9 cellular contexts compared by ENCODE assay signal in genomic region chr7:34165927-34166550, GRCh38.
DNase-seq lines count a peak whose midpoint lies in the region; ATAC-seq and FAIRE-seq lines count a peak whose summit lies in the region.
"Had no signal": no experiment of that assay in that cellular context is flagged by ENCODE, and none has a peak within 500 bp of the region (broad histone marks: within the 10 kb centered on the region; RNA-seq: fewer than 3 reads in every experiment).

No MANE protein-coding gene starts in this region.

- H3K27ac ChIP-seq in small intestine (ENCODE audit: low read depth in 1 of 2, low read length in 1 of 2): no peak overlapping the region
- no peak overlapping the region for H3K27ac ChIP-seq in CD8-positive, alpha-beta memory T cell (ENCODE audit: low read depth, low read length)

- H3K4me1 ChIP-seq in small intestine (ENCODE audit: control insufficient read depth in 2 of 2, insufficient read depth in 1 of 2, low read depth in 1 of 2, low read length in 1 of 2): no peaks in the 10 kb centered on the region
- H3K4me1 ChIP-seq in CD8-positive, alpha-beta memory T cell (ENCODE audit: insufficient read depth, low read length): no peaks in the 10 kb centered on the region

- H3K9me3 Mint-ChIP-seq in CD8-positive, alpha-beta memory T cell: peaks cover 0 to 8% (median 6%) of the 10 kb centered on the region in 5 donors

- no peaks in the 10 kb centered on the region for H3K36me3 ChIP-seq in small intestine (ENCODE audit: control insufficient read depth in 2 of 2, insufficient read depth in 2 of 2, low read length in 2 of 2)
- H3K36me3 ChIP-seq in CD8-positive, alpha-beta memory T cell (ENCODE audit: insufficient read depth, low read length): no peaks in the 10 kb centered on the region

- no peak for ATAC-seq in HG02571 (IDR thresholded peaks at IDR 0.05; ENCODE audit: unreplicated experiment)

- DNase-seq in SIG-M5 treated with dmso at 0.1 percent for 504 hours (lab: John Stamatoyannopoulos, UW; ENCODE audit: unreplicated experiment) (peak; percentile 69), SIG-M5 (lab: John Stamatoyannopoulos, UW) (no peak), NOMO-1 treated with dmso at 0.1 percent for 144 hours (lab: John Stamatoyannopoulos, UW; ENCODE audit: unreplicated experiment) (peak; percentile 19), fibroblast of gingiva (ENCODE audit: low read depth) (peak; percentile 52), small intestine (peak; percentile 21), COR-L47 (lab: John Stamatoyannopoulos, UW) (no peak)
- no peak for DNase-seq in CD8-positive, alpha-beta memory T cell

- H3K36me3 Mint-ChIP-seq in CD8-positive, alpha-beta memory T cell: no peaks in the 10 kb centered on the region

- no peaks in the 10 kb centered on the region for H3K9me3 ChIP-seq in small intestine (ENCODE audit: control insufficient read depth, low read depth)
- H3K9me3 ChIP-seq in CD8-positive, alpha-beta memory T cell (ENCODE audit: low read length): no peaks in the 10 kb centered on the region

- H3K4me1 Mint-ChIP-seq in CD8-positive, alpha-beta memory T cell: no peaks in the 10 kb centered on the region

- POLR2A ChIA-PET in CD8-positive, alpha-beta memory T cell (lab: Charles Lee): no interaction called here

- H3K4me3 Mint-ChIP-seq in CD8-positive, alpha-beta memory T cell: no peak overlapping the region

- H3K27me3 ChIP-seq in small intestine (ENCODE audit: control insufficient read depth in 2 of 2, insufficient read depth in 2 of 2, low read length in 2 of 2): peaks cover 0 to 1% of the 10 kb centered on the region in 2 donors
- H3K27me3 ChIP-seq in CD8-positive, alpha-beta memory T cell (ENCODE audit: insufficient read depth, low read length, poor library complexity, severe bottlenecking): no peaks in the 10 kb centered on the region

- H3K27ac Mint-ChIP-seq in CD8-positive, alpha-beta memory T cell: no peak overlapping the region

- no peaks in the 10 kb centered on the region for H3K27me3 Mint-ChIP-seq in CD8-positive, alpha-beta memory T cell

- FAIRE-seq in small intestine (lab: Jason Lieb, UNC): no peak
- FAIRE-seq: G401.6 had no signal

- 96 to 99% (median 97%) methylated on average over 3 of the region's 3 CpGs for WGBS in small intestine, 3 donors

- no peak overlapping the region for H3K4me3 ChIP-seq in small intestine (ENCODE audit: low read depth in 1 of 2, low read length in 2 of 2)
- no peak overlapping the region for H3K4me3 ChIP-seq in CD8-positive, alpha-beta memory T cell (ENCODE audit: low read length)

- CTCF ChIA-PET in CD8-positive, alpha-beta memory T cell (lab: Charles Lee): no interaction called here

Comparison
In these comparisons a context has a peak if more than half of its experiments do, and no peak if none do; other contexts are left out.
1. DNase-seq: peak in SIG-M5 treated with dmso at 0.1 percent for 504 hours (single experiment), NOMO-1 treated with dmso at 0.1 percent for 144 hours (single experiment), fibroblast of gingiva (single experiment) and small intestine (single experiment); none in SIG-M5 (single experiment), COR-L47 (single experiment) and CD8-positive, alpha-beta memory T cell (0 of 5).